ENCODE assay signal across 17 cellular contexts in the genomic region with DNA sequence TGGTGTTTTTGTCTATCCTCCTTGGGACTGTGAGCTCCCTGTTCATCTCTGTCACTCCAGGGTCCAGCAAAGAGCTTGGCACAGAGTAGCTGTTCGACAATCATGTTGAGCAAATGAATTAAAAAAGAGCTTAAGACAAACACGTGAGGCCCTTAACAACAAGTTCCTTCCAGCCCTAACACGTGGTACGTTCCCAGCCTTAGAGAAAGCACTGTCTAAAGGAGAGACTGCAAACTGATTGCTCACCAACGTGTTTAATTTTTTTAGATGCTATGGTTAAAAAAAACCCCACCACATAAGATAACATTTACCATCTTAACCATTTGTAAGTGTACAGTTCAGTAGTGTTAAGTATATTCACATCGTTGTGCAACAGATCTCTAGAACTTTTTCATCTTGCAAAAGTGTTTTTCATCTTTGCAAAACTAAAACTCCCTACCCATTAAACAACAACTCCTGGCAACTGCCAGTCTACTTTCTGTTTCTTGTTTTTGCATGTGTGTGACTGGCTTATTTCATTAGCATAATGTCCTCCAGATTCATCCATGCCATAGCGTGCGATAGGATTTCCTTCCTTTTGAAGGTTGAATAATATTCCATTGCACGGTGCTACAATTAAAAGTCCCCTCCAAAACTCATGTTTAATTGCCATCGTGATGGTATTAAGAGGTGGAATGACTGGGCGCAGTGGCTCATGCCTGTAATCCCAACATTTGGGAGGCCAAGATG. TPM values are rescaled to one million over a fixed set of nuclear protein-coding genes. Genes with fewer than 3 reads are reported as not detected.
DNase-seq lines count a peak whose midpoint lies in the region; ATAC-seq, FAIRE-seq and TF ChIP-seq lines count a peak whose summit lies in the region.
"Had no signal": no experiment of that assay in that cellular context is flagged by ENCODE, and none has a peak within 500 bp of the region (broad histone marks: within the 10 kb centered on the region; RNA-seq: fewer than 3 reads in every experiment).

No MANE protein-coding gene starts in this region.

- no peaks in the 10 kb centered on the region for H3K9me3 Mint-ChIP-seq in activated CD4-positive, alpha-beta T cell treated with anti-CD3 and anti-CD28 coated beads, Interleukin-2, amount 10 ng/mL, durations not matched to agents 7 days and 5 days
- no peaks in the 10 kb centered on the region for H3K9me3 Mint-ChIP-seq in activated naive CD8-positive, alpha-beta T cell treated with anti-CD3 and anti-CD28 coated beads for 36 hours
- H3K9me3 Mint-ChIP-seq: stimulated activated memory B cell treated with anti-CD40 and anti-IgM and Interleukin-4, amounts not matched to agents 10 μg/mL and 1 μg/mL and 100 μg/mL, for 72 hours had no signal

- peaks cover 56% of the 10 kb centered on the region for H3K4me1 Mint-ChIP-seq in activated CD4-positive, alpha-beta T cell treated with anti-CD3 and anti-CD28 coated beads, Interleukin-2, amount 10 ng/mL, durations not matched to agents 7 days and 5 days
- H3K4me1 Mint-ChIP-seq in activated naive CD8-positive, alpha-beta T cell treated with anti-CD3 and anti-CD28 coated beads for 36 hours: peaks cover 51% of the 10 kb centered on the region

- POLR2A ChIA-PET in activated CD4-positive, alpha-beta T cell treated with anti-CD3 and anti-CD28 coated beads, Interleukin-2, amount 10 ng/mL, durations not matched to agents 7 days and 5 days (lab: Charles Lee): no interaction called here

- H3K4me3 ChIP-seq in mucosa of descending colon: no peak overlapping the region
- no peak overlapping the region for H3K4me3 ChIP-seq in small intestine (ENCODE audit: low read depth in 1 of 2, low read length in 2 of 2)
- H3K4me3 ChIP-seq: A549, lung, SJCRH30 had no signal

- DNase-seq in activated CD4-positive, alpha-beta T cell treated with anti-CD3 and anti-CD28 coated beads, Interleukin-2, amount 10 ng/mL, durations not matched to agents 7 days and 5 days: peak; percentile 53
- no peak for DNase-seq in activated CD4-positive, alpha-beta T cell treated with anti-CD3 and anti-CD28 coated beads for 1 hour
- DNase-seq in NOMO-1 (lab: John Stamatoyannopoulos, UW; ENCODE audit: unreplicated experiment in 2 of 2): peak; percentile 26 to 29
- no peak for DNase-seq in activated naive CD8-positive, alpha-beta T cell treated with anti-CD3 and anti-CD28 coated beads for 36 hours
- no peak for DNase-seq in mucosa of descending colon
- DNase-seq in GM20000 (ENCODE audit: low spot score): no peak
- DNase-seq in small intestine: no peak
- no peak for DNase-seq in activated effector memory CD4-positive, alpha-beta T cell treated with anti-CD3 and anti-CD28 coated beads, Interleukin-2, amount 50 U/mL, for 16 hours
- DNase-seq: brain microvascular endothelial cell, Calu3, GDM1, NCI-H1092, right cardiac atrium, SJCRH30 had no signal

- TF ChIP-seq CTCF in mucosa of descending colon (IDR thresholded peaks at IDR 0.05) (no peak), GM20000 (IDR thresholded peaks at IDR 0.05; ENCODE audit: extremely low read depth, missing control alignments) (no peak)

- H3K27me3 Mint-ChIP-seq in activated CD4-positive, alpha-beta T cell treated with anti-CD3 and anti-CD28 coated beads, Interleukin-2, amount 10 ng/mL, durations not matched to agents 7 days and 5 days: no peaks in the 10 kb centered on the region
- H3K27me3 Mint-ChIP-seq in activated naive CD8-positive, alpha-beta T cell treated with anti-CD3 and anti-CD28 coated beads for 36 hours: no peaks in the 10 kb centered on the region

- ATAC-seq in mucosa of descending colon: peak; percentile 18
- ATAC-seq: A549; right cardiac atrium; stimulated activated memory B cell treated with anti-CD40 and anti-IgM and Interleukin-4, amounts not matched to agents 10 μg/mL and 1 μg/mL and 100 μg/mL, for 72 hours had no signal

- no peaks in the 10 kb centered on the region for H3K27me3 ChIP-seq in small intestine (ENCODE audit: control insufficient read depth in 2 of 2, insufficient read depth in 2 of 2, low read length in 2 of 2)
- H3K27me3 ChIP-seq: brain microvascular endothelial cell, SJCRH30 had no signal

- peaks cover 6% of the 10 kb centered on the region for H3K36me3 Mint-ChIP-seq in activated CD4-positive, alpha-beta T cell treated with anti-CD3 and anti-CD28 coated beads, Interleukin-2, amount 10 ng/mL, durations not matched to agents 7 days and 5 days (ENCODE audit: low read depth)
- peaks cover 7% of the 10 kb centered on the region for H3K36me3 Mint-ChIP-seq in activated naive CD8-positive, alpha-beta T cell treated with anti-CD3 and anti-CD28 coated beads for 36 hours
- H3K36me3 Mint-ChIP-seq: stimulated activated memory B cell treated with anti-CD40 and anti-IgM and Interleukin-4, amounts not matched to agents 10 μg/mL and 1 μg/mL and 100 μg/mL, for 72 hours had no signal

- H3K4me3 Mint-ChIP-seq in activated CD4-positive, alpha-beta T cell treated with anti-CD3 and anti-CD28 coated beads, Interleukin-2, amount 10 ng/mL, durations not matched to agents 7 days and 5 days: no peak overlapping the region
- no peak overlapping the region for H3K4me3 Mint-ChIP-seq in activated naive CD8-positive, alpha-beta T cell treated with anti-CD3 and anti-CD28 coated beads for 36 hours
- H3K4me3 Mint-ChIP-seq: stimulated activated memory B cell treated with anti-CD40 and anti-IgM and Interleukin-4, amounts not matched to agents 10 μg/mL and 1 μg/mL and 100 μg/mL, for 72 hours had no signal

- H3K4me1 ChIP-seq in mucosa of descending colon (ENCODE audit: low read depth) (no peaks in the 10 kb centered on the region), small intestine (ENCODE audit: control insufficient read depth in 2 of 2, insufficient read depth in 1 of 2, low read depth in 1 of 2, low read length in 1 of 2) (no peaks in the 10 kb centered on the region)
- H3K4me1 ChIP-seq: A549, SJCRH30 had no signal

- FAIRE-seq in small intestine (lab: Jason Lieb, UNC): no peak
- FAIRE-seq: A549 had no signal

- CTCF ChIA-PET in activated CD4-positive, alpha-beta T cell treated with anti-CD3 and anti-CD28 coated beads, Interleukin-2, amount 10 ng/mL, durations not matched to agents 7 days and 5 days (lab: Charles Lee): interaction anchor here (1.2 kb wide), 1 partner anchor 39 kb away, joined by 3 read pairs; no protein-coding TSS in a partner anchor

- H3K9me3 ChIP-seq in mucosa of descending colon (no peaks in the 10 kb centered on the region), small intestine (ENCODE audit: control insufficient read depth, low read depth) (no peaks in the 10 kb centered on the region)
- H3K9me3 ChIP-seq: A549, SJCRH30 had no signal

- no peak overlapping the region for H3K27ac ChIP-seq in small intestine (ENCODE audit: low read depth in 1 of 2, low read length in 1 of 2)
- H3K27ac ChIP-seq: A549, brain microvascular endothelial cell, SJCRH30 had no signal

- intact Hi-C loops in mucosa of descending colon (cut with DNase I, micrococcal nuclease): no loop called here

- no peaks in the 10 kb centered on the region for H3K36me3 ChIP-seq in mucosa of descending colon (ENCODE audit: low read depth)
- no peaks in the 10 kb centered on the region for H3K36me3 ChIP-seq in small intestine (ENCODE audit: control insufficient read depth in 2 of 2, insufficient read depth in 2 of 2, low read length in 2 of 2)
- H3K36me3 ChIP-seq: brain microvascular endothelial cell, SJCRH30 had no signal

- H3K27ac Mint-ChIP-seq in activated CD4-positive, alpha-beta T cell treated with anti-CD3 and anti-CD28 coated beads, Interleukin-2, amount 10 ng/mL, durations not matched to agents 7 days and 5 days: peak overlapping the region; percentile 96
- peak overlapping the region; percentile 95 for H3K27ac Mint-ChIP-seq in activated naive CD8-positive, alpha-beta T cell treated with anti-CD3 and anti-CD28 coated beads for 36 hours
- H3K27ac Mint-ChIP-seq: stimulated activated memory B cell treated with anti-CD40 and anti-IgM and Interleukin-4, amounts not matched to agents 10 μg/mL and 1 μg/mL and 100 μg/mL, for 72 hours had no signal

- WGBS in small intestine, 3 donors: 71 to 84% (median 73%) methylated on average over 11 of the region's 11 CpGs

RNA-seq across cellular contexts. Expression of a gene that starts 28.2 kb away (rescaled TPM):
- 100 to 1,000 TPM; 365 to 379 TPM for total RNA-seq in activated CD4-positive, alpha-beta T cell treated with anti-CD3 and anti-CD28 coated beads, Interleukin-2, amount 10 ng/mL, durations not matched to agents 7 days and 5 days
- total RNA-seq in activated naive CD8-positive, alpha-beta T cell treated with anti-CD3 and anti-CD28 coated beads for 36 hours: 100 to 1,000 TPM; 159 to 175 TPM
- 10 to 100 TPM in 2 of 3 donors, 1 to 10 TPM in 1; 8.5 to 13.0 (median 11.6) TPM for total RNA-seq in mucosa of descending colon
- 10 to 100 TPM in 2 of 3 donors, 1 to 10 TPM in 1; 7.5 to 19.2 (median 13.2) TPM for polyA plus RNA-seq in small intestine

RNA-seq across cellular contexts. Expression of a gene that starts 38.5 kb away (rescaled TPM):
- total RNA-seq in activated CD4-positive, alpha-beta T cell treated with anti-CD3 and anti-CD28 coated beads, Interleukin-2, amount 10 ng/mL, durations not matched to agents 7 days and 5 days: 10 to 100 TPM; 24.8 to 26.1 TPM
- total RNA-seq in activated naive CD8-positive, alpha-beta T cell treated with anti-CD3 and anti-CD28 coated beads for 36 hours: 10 to 100 TPM; 24.4 to 26.3 TPM
- total RNA-seq in mucosa of descending colon: 10 to 100 TPM; 28.2 to 31.0 (median 30.3) TPM
- polyA plus RNA-seq in small intestine: 10 to 100 TPM; 41.7 to 65.1 (median 53.0) TPM

Comparison
In these comparisons a context has a peak if more than half of its experiments do, and no peak if none do; other contexts are left out.
1. DNase-seq: peak in activated CD4-positive, alpha-beta T cell treated with anti-CD3 and anti-CD28 coated beads, Interleukin-2, amount 10 ng/mL, durations not matched to agents 7 days and 5 days (single experiment) and NOMO-1 (2 of 2); none in activated CD4-positive, alpha-beta T cell treated with anti-CD3 and anti-CD28 coated beads for 1 hour (single experiment), activated naive CD8-positive, alpha-beta T cell treated with anti-CD3 and anti-CD28 coated beads for 36 hours (single experiment), mucosa of descending colon (0 of 3), GM20000 (single experiment), small intestine (single experiment) and activated effector memory CD4-positive, alpha-beta T cell treated with anti-CD3 and anti-CD28 coated beads, Interleukin-2, amount 50 U/mL, for 16 hours (single experiment).
2. RNA of a gene that starts 28.2 kb away (total RNA-seq): 365 to 379 TPM in activated CD4-positive, alpha-beta T cell treated with anti-CD3 and anti-CD28 coated beads, Interleukin-2, amount 10 ng/mL, durations not matched to agents 7 days and 5 days and 159 to 175 TPM in activated naive CD8-positive, alpha-beta T cell treated with anti-CD3 and anti-CD28 coated beads for 36 hours; 8.5 to 13.0 TPM in mucosa of descending colon; every median in the first group is over 10 times any median in the second.